18 cellular contexts compared by ENCODE assay signal in the genomic region with DNA sequence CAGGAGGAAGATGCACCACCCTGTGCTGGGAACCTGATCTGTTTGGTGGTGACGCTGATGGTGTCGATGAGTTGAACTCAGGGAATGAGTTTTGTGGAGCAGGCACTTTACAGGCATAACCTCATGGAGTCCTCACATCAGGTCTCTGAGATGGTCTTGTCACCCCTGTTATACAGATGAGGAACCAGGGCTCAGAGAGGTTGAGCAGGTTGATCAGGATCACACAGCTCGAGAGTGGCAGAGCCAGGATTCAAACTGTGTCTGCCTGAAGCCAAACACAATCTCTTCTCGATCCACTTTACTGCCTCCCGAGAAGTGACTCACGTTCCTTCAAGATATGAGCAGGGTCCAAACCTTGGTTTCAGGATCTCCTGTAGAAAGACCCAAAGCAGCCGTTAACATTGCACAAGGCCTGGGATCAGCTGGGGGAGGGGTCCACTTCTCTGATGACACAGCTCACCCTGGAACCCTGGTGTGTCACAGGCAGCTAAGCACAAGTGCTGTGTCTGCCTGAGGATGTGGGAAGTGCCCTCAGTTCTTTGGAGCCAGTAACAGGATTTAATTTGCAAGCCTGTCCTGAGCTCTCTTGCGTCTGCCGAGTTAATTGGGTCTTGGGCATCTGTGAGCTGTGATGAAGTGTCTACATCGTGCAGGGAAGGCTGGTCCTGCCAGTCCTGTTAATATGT.
DNase-seq lines count a peak whose midpoint lies in the region; ATAC-seq, FAIRE-seq and TF ChIP-seq lines count a peak whose summit lies in the region.
"Had no signal": no experiment of that assay in that cellular context is flagged by ENCODE, and none has a peak within 500 bp of the region (broad histone marks: within the 10 kb centered on the region; RNA-seq: fewer than 3 reads in every experiment).

No MANE protein-coding gene starts in this region.

- in situ Hi-C loops in HepG2 (cut with HindIII; ENCODE audit: extremely low pct_ligation_motif_present, low pct_unique_long_range_greater_than_20kb), result loop anchor here (10.0 kb wide), 1 partner anchor 62 kb away; the partner anchor contains the start of gene STUM

- no peak for TF ChIP-seq POLR2A in HepG2 (IDR thresholded peaks at IDR 0.05; ENCODE audit: insufficient read depth in 1 of 2, low read depth in 2 of 2, low read length in 2 of 2)
- no peak for TF ChIP-seq POLR2A in right lobe of liver (IDR thresholded peaks at IDR 0.05)
- no peak for TF ChIP-seq POLR2A in stomach (IDR thresholded peaks at IDR 0.05)

- TF ChIP-seq RAD21 in HepG2 (CRISPR knock-in tag; IDR thresholded peaks at IDR 0.05), result no peak

- no peaks in the 10 kb centered on the region for H4K20me1 ChIP-seq in HepG2 (ENCODE audit: insufficient read depth, low read length)

- no peak for FAIRE-seq in HepG2 (lab: Jason Lieb, UNC)
- FAIRE-seq: keratinocyte had no signal

- H3K4me3 ChIP-seq in HepG2 (replicated peaks in 1 of 3; ENCODE audit: insufficient read depth in 1 of 3, low read depth in 2 of 3, low read length in 3 of 3) (no peak overlapping the region), right lobe of liver (no peak overlapping the region), NT2/D1 (ENCODE audit: insufficient read length, low read depth) (no peak overlapping the region), ectodermal cell (ENCODE audit: insufficient read depth, low read depth, low read length) (no peak overlapping the region), stomach (no peak overlapping the region)
- H3K4me3 ChIP-seq: body of pancreas, dorsolateral prefrontal cortex, esophagus muscularis mucosa, GM23248 had no signal

- H3K9me3 ChIP-seq in HepG2 (ENCODE audit: low read length) (no peaks in the 10 kb centered on the region), right lobe of liver (no peaks in the 10 kb centered on the region), NT2/D1 (ENCODE audit: insufficient read depth, low read length) (no peaks in the 10 kb centered on the region), ectodermal cell (ENCODE audit: control insufficient read depth, low read length) (no peaks in the 10 kb centered on the region), stomach (no peaks in the 10 kb centered on the region)
- H3K9me3 ChIP-seq: body of pancreas, esophagus muscularis mucosa had no signal

- peaks cover 36% of the 10 kb centered on the region for H3K4me1 ChIP-seq in HepG2 (ENCODE audit: insufficient read depth, low read length)
- peaks cover 0 to 16% (median 0%) of the 10 kb centered on the region in 4 donors for H3K4me1 ChIP-seq in right lobe of liver
- peaks cover 4% of the 10 kb centered on the region for H3K4me1 ChIP-seq in NT2/D1 (ENCODE audit: insufficient read depth, insufficient read length)
- H3K4me1 ChIP-seq in ectodermal cell (ENCODE audit: control insufficient read depth, insufficient read depth, low read length), result peaks cover 9% of the 10 kb centered on the region
- peaks cover 0 to 3% (median 0%) of the 10 kb centered on the region in 4 donors for H3K4me1 ChIP-seq in stomach
- H3K4me1 ChIP-seq: esophagus muscularis mucosa had no signal

- POLR2A ChIA-PET in HepG2 (lab: Yijun Ruan, JAX), result no interaction called here

- intact Hi-C loops in HepG2 (cut with micrococcal nuclease; ENCODE audit: unreplicated experiment) (no loop called here), right lobe of liver (cut with DNase I) (no loop called here), stomach (cut with DNase I; ENCODE audit: low total_unique reads) (no loop called here)

- no peaks in the 10 kb centered on the region for H3K79me2 ChIP-seq in HepG2 (ENCODE audit: insufficient read depth, low read length)

- ATAC-seq in HepG2 (no peak), right lobe of liver (no peak), GM19035 (IDR thresholded peaks at IDR 0.05; ENCODE audit: unreplicated experiment) (no peak)
- ATAC-seq: body of pancreas, Right ventricle myocardium inferior had no signal

- H3K27ac ChIP-seq in HepG2 (ENCODE audit: extremely low read length, insufficient read depth, low read length), result no peak overlapping the region
- no peak overlapping the region for H3K27ac ChIP-seq in right lobe of liver
- H3K27ac ChIP-seq in ectodermal cell (ENCODE audit: insufficient read depth, low read depth, low read length, poor library complexity, severe bottlenecking), result peak overlapping the region; percentile 30
- no peak overlapping the region for H3K27ac ChIP-seq in stomach
- H3K27ac ChIP-seq: body of pancreas, dorsolateral prefrontal cortex, esophagus muscularis mucosa, GM23248 had no signal

- DNase-seq in HepG2 (ENCODE audit: low spot score) (no peak), right lobe of liver (no peak), NT2/D1 (ENCODE audit: low read depth, low spot score) (peak; percentile 23), stomach (peak; percentile 10), LoVo (ENCODE audit: low spot score) (no peak), hippocampal formation (lab: John Stamatoyannopoulos, UW) (no peak)
- DNase-seq: ACHN; activated naive CD4-positive, alpha-beta T cell treated with anti-CD3 and anti-CD28 coated beads for 36 hours; body of pancreas; dorsolateral prefrontal cortex; GM23248; NCI-H2081; NCI-H774 had no signal

- H2AFZ ChIP-seq in HepG2 (ENCODE audit: low read length), result no peak overlapping the region
- H2AFZ ChIP-seq: GM23248 had no signal

- no TSS peak for BruUV-seq in HepG2 (replicated peaks; lab: Mats Ljungman, UMichigan)

- WGBS in HepG2 (ENCODE audit: low lambda C conversion rate), result 58% methylated on average over 9 of the region's 10 CpGs
- WGBS in right lobe of liver (ENCODE audit: insufficient coverage, low coverage, low lambda C conversion rate, missing lambda C conversion rate), result 65% methylated on average over 4 of the region's 10 CpGs
- WGBS in ectodermal cell, 2 experiments, result 75 to 80% methylated on average over 10 of the region's 10 CpGs
- WGBS in stomach, 5 donors, result 64 to 77% (median 75%) methylated on average over 7 to 10 of the region's 10 CpGs

- peaks cover 7 to 47% of the 10 kb centered on the region in 2 experiments; a peak in 4 of 5 replicates for H3K27me3 ChIP-seq in HepG2 (ENCODE audit: control insufficient read depth in 1 of 2, insufficient read depth in 2 of 2, low read length in 2 of 2)
- H3K27me3 ChIP-seq in right lobe of liver, result no peaks in the 10 kb centered on the region
- H3K27me3 ChIP-seq in NT2/D1 (ENCODE audit: insufficient read depth, insufficient read length), result peaks cover 3% of the 10 kb centered on the region
- H3K27me3 ChIP-seq in ectodermal cell (ENCODE audit: control insufficient read depth, insufficient read depth, low read length, poor library complexity, severe bottlenecking), result no peaks in the 10 kb centered on the region
- peaks cover 0 to 24% (median 4%) of the 10 kb centered on the region in 3 donors for H3K27me3 ChIP-seq in stomach
- H3K27me3 ChIP-seq: body of pancreas had no signal

- H3K9ac ChIP-seq in HepG2 (ENCODE audit: insufficient read depth, low read depth, low read length) (no peak overlapping the region), NT2/D1 (ENCODE audit: insufficient read length, low read depth) (no peak overlapping the region)
- H3K9ac ChIP-seq: GM23248 had no signal

- TF ChIP-seq CTCF in HepG2 (CRISPR knock-in tag; IDR thresholded peaks at IDR 0.05), result no peak
- TF ChIP-seq CTCF in right lobe of liver (IDR thresholded peaks at IDR 0.05), result no peak
- TF ChIP-seq CTCF in stomach (IDR thresholded peaks at IDR 0.05), result no peak

- CTCF ChIA-PET in HepG2 (lab: Yijun Ruan, JAX; ENCODE audit: low intra/inter-chr PET ratio, low total read pairs), result no interaction called here

- H3K4me2 ChIP-seq in HepG2 (ENCODE audit: low read depth, low read length), result no peak overlapping the region

- TF ChIP-seq EP300 in HepG2 (IDR thresholded peaks at IDR 0.05; ENCODE audit: low read depth in 2 of 2, low read length in 2 of 2) (no peak), HepG2 (CRISPR knock-in tag; IDR thresholded peaks at IDR 0.05; ENCODE audit: borderline replicate concordance) (no peak), stomach (IDR thresholded peaks at IDR 0.05) (no peak)

- H3K36me3 ChIP-seq in HepG2 (replicated peaks in 1 of 2; ENCODE audit: control insufficient read depth in 1 of 2, insufficient read depth in 2 of 2, low read length in 2 of 2) (no peaks in the 10 kb centered on the region), right lobe of liver (no peaks in the 10 kb centered on the region), NT2/D1 (ENCODE audit: insufficient read depth, insufficient read length, low read length) (no peaks in the 10 kb centered on the region), ectodermal cell (ENCODE audit: control insufficient read depth, insufficient read depth, low read length) (no peaks in the 10 kb centered on the region), stomach (no peaks in the 10 kb centered on the region)
- H3K36me3 ChIP-seq: esophagus muscularis mucosa had no signal

TF ChIP-seq in HepG2, 621 proteins besides CTCF, POLR2A, EP300 and RAD21 (continues in another document):
- no peak for TF ChIP-seq EED (CRISPR knock-in tag; IDR thresholded peaks at IDR 0.05)
- TF ChIP-seq DNMT1 (CRISPR knock-in tag; IDR thresholded peaks at IDR 0.05), result no peak
- peak; percentile 88 for TF ChIP-seq ZNF768 (CRISPR knock-in tag; IDR thresholded peaks at IDR 0.05)
- no peak for TF ChIP-seq ZNF746 (CRISPR knock-in tag; IDR thresholded peaks at IDR 0.05)
- TF ChIP-seq ZNF331 (CRISPR knock-in tag; IDR thresholded peaks at IDR 0.05), result no peak
- TF ChIP-seq, protein P1, sequence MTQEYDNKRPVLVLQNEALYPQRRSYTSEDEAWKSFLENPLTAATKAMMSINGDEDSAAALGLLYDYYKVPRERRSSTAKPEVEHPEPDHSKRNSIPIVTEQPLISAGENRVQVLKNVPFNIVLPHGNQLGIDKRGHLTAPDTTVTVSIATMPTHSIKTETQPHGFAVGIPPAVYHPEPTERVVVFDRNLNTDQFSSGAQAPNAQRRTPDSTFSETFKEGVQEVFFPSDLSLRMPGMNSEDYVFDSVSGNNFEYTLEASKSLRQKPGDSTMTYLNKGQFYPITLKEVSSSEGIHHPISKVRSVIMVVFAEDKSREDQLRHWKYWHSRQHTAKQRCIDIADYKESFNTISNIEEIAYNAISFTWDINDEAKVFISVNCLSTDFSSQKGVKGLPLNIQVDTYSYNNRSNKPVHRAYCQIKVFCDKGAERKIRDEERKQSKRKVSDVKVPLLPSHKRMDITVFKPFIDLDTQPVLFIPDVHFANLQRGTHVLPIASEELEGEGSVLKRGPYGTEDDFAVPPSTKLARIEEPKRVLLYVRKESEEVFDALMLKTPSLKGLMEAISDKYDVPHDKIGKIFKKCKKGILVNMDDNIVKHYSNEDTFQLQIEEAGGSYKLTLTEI (CRISPR knock-in tag; conservative IDR thresholded peaks at IDR 0.05), result no peak

Comparison
In these comparisons a context has a peak if more than half of its experiments do, and no peak if none do; other contexts are left out.
1. DNase-seq: peak in NT2/D1 (single experiment) and stomach (single experiment); none in HepG2 (single experiment), right lobe of liver (0 of 3), LoVo (single experiment) and hippocampal formation (0 of 2).